In the genomic region with DNA sequence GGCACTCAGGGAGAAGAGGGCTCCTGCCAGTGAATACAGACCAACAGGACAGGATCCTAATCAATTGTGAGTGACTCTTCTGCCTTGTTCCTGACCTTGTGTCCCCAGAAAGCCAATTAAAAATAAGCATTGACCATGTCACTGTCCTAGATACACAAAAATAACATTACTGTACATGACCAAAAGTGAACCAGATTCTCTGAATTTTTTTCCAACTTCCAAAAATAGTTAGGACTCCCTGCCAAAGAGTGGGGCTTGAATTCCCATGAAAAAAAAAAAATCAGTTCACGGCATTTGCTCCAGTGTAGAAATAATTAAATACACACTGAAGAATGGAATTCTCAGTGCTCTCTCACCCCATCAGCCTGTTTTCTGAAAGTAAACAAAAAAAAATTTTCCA, we compare ENCODE assay signal across 22 cellular contexts.
DNase-seq lines count a peak whose midpoint lies in the region; ATAC-seq and TF ChIP-seq lines count a peak whose summit lies in the region.
"Had no signal": no experiment of that assay in that cellular context is flagged by ENCODE, and none has a peak within 500 bp of the region (broad histone marks: within the 10 kb centered on the region; RNA-seq: fewer than 3 reads in every experiment).

No MANE protein-coding gene starts in this region.

- H3K36me3 Mint-ChIP-seq in HFFc6 (ENCODE audit: low read depth): no peaks in the 10 kb centered on the region
- no peaks in the 10 kb centered on the region for H3K36me3 Mint-ChIP-seq in CD4-positive, alpha-beta T cell (ENCODE audit: low read depth)
- peaks cover 0 to 3% (median 0%) of the 10 kb centered on the region in 3 donors for H3K36me3 Mint-ChIP-seq in immature natural killer cell
- H3K36me3 Mint-ChIP-seq in progenitor cell of endocrine pancreas (ENCODE audit: insufficient read depth): no peaks in the 10 kb centered on the region
- H3K36me3 Mint-ChIP-seq: CD4-positive, CD25-positive, alpha-beta regulatory T cell; IgD-negative memory B cell had no signal

- TF ChIP-seq CTCF in heart right ventricle (IDR thresholded peaks at IDR 0.05): no peak
- no peak for TF ChIP-seq CTCF in left ventricle myocardium inferior (IDR thresholded peaks at IDR 0.05; ENCODE audit: borderline replicate concordance)
- TF ChIP-seq CTCF in HFFc6 (IDR thresholded peaks at IDR 0.05): no peak
- no peak for TF ChIP-seq CTCF in upper lobe of right lung (IDR thresholded peaks at IDR 0.05)
- no peak for TF ChIP-seq CTCF in CD4-positive, alpha-beta T cell (IDR thresholded peaks at IDR 0.05)
- TF ChIP-seq CTCF in progenitor cell of endocrine pancreas (IDR thresholded peaks at IDR 0.05; ENCODE audit: unreplicated experiment): no peak

- H3K4me3 ChIP-seq in heart right ventricle: no peak overlapping the region
- H3K4me3 ChIP-seq in left ventricle myocardium inferior: no peak overlapping the region
- H3K4me3 ChIP-seq in upper lobe of right lung: no peak overlapping the region

- no peaks in the 10 kb centered on the region; the same call in 1 of the 2 replicates for H3K9me3 Mint-ChIP-seq in HFFc6
- peaks cover 3% of the 10 kb centered on the region for H3K9me3 Mint-ChIP-seq in CD4-positive, alpha-beta T cell
- peaks cover 0 to 3% (median 0%) of the 10 kb centered on the region in 6 donors for H3K9me3 Mint-ChIP-seq in immature natural killer cell
- peaks cover 7% of the 10 kb centered on the region for H3K9me3 Mint-ChIP-seq in progenitor cell of endocrine pancreas (ENCODE audit: low read depth)

- no peak for DNase-seq in heart right ventricle
- no peak for DNase-seq in left ventricle myocardium inferior
- DNase-seq in HFFc6: peak; percentile 1
- DNase-seq in left lobe of liver (ENCODE audit: low spot score): no peak
- no peak for DNase-seq in upper lobe of right lung
- no peak for DNase-seq in CD4-positive, alpha-beta T cell
- no peak for DNase-seq in immature natural killer cell
- no peak for DNase-seq in progenitor cell of endocrine pancreas (ENCODE audit: low spot score, unreplicated experiment)
- DNase-seq: 8988T; CD4-positive, CD25-positive, alpha-beta regulatory T cell; COR-L47; DMS 273 treated with DMSO at 0.1 percent for 48 hours; DMS79 treated with DMSO at 0.1 percent for 48 hours; H7; NCI-H1105; NCI-H146; NCI-H2029; NCI-H2227 treated with DMSO at 0.1 percent for 48 hours; NCI-H524 treated with DMSO at 0.1 percent for 48 hours; NCI-H82 had no signal

- H3K27me3 ChIP-seq in heart right ventricle: no peaks in the 10 kb centered on the region
- no peaks in the 10 kb centered on the region for H3K27me3 ChIP-seq in left ventricle myocardium inferior (ENCODE audit: low read depth)
- H3K27me3 ChIP-seq in upper lobe of right lung: no peaks in the 10 kb centered on the region
- H3K27me3 ChIP-seq in CD4-positive, alpha-beta T cell (ENCODE audit: control insufficient read depth, insufficient read depth, low read length): no peaks in the 10 kb centered on the region

- CTCF ChIA-PET in CD4-positive, alpha-beta T cell (lab: Charles Lee): no interaction called here

- no peak overlapping the region for H3K27ac Mint-ChIP-seq in HFFc6
- no peak overlapping the region for H3K27ac Mint-ChIP-seq in CD4-positive, alpha-beta T cell
- no peak overlapping the region for H3K27ac Mint-ChIP-seq in immature natural killer cell
- no peak overlapping the region for H3K27ac Mint-ChIP-seq in progenitor cell of endocrine pancreas
- H3K27ac Mint-ChIP-seq: B cell; CD4-positive, CD25-positive, alpha-beta regulatory T cell had no signal

- H3K27ac ChIP-seq in heart right ventricle (no peak overlapping the region), left ventricle myocardium inferior (replicated peaks) (no peak overlapping the region), upper lobe of right lung (no peak overlapping the region)
- H3K27ac ChIP-seq in CD4-positive, alpha-beta T cell (ENCODE audit: low read depth, low read length): no peak overlapping the region

- H3K36me3 ChIP-seq in heart right ventricle: no peaks in the 10 kb centered on the region
- H3K36me3 ChIP-seq in left ventricle myocardium inferior: no peaks in the 10 kb centered on the region
- H3K36me3 ChIP-seq in upper lobe of right lung: no peaks in the 10 kb centered on the region

- 67 to 88% methylated on average over 1 of the region's 1 CpG for WGBS in heart right ventricle, 2 donors

- POLR2A ChIA-PET in CD4-positive, alpha-beta T cell (lab: Charles Lee): no interaction called here

- H3K4me1 Mint-ChIP-seq in HFFc6 (ENCODE audit: low read depth): peaks cover 2% of the 10 kb centered on the region
- H3K4me1 Mint-ChIP-seq in CD4-positive, alpha-beta T cell (ENCODE audit: low read depth): no peaks in the 10 kb centered on the region
- no peaks in the 10 kb centered on the region for H3K4me1 Mint-ChIP-seq in immature natural killer cell
- no peaks in the 10 kb centered on the region for H3K4me1 Mint-ChIP-seq in progenitor cell of endocrine pancreas (ENCODE audit: low read depth)

- H3K9me3 ChIP-seq in heart right ventricle (peaks cover 0 to 10% (median 0%) of the 10 kb centered on the region in 11 donors), left ventricle myocardium inferior (replicated peaks) (peaks cover 7% of the 10 kb centered on the region), upper lobe of right lung (peaks cover 5% of the 10 kb centered on the region)
- no peaks in the 10 kb centered on the region for H3K9me3 ChIP-seq in CD4-positive, alpha-beta T cell (ENCODE audit: control insufficient read depth, low read length)

- H3K4me1 ChIP-seq in heart right ventricle (no peaks in the 10 kb centered on the region), left ventricle myocardium inferior (no peaks in the 10 kb centered on the region), upper lobe of right lung (no peaks in the 10 kb centered on the region)

- ATAC-seq in heart right ventricle (peak in 7 of 8 donors; percentile 38 to 72 (median 54)), left lobe of liver (peak; percentile 32), upper lobe of right lung (peak; percentile 30)
- ATAC-seq in CD4-positive, alpha-beta T cell (ENCODE audit: poor library complexity): no peak

- intact Hi-C loops in heart right ventricle (cut with DNase I) (no loop called here), left ventricle myocardium inferior (cut with micrococcal nuclease) (no loop called here), upper lobe of right lung (cut with DNase I) (no loop called here)
- intact Hi-C loops in CD4-positive, alpha-beta T cell (cut with DNase I, micrococcal nuclease): no loop called here

- H3K4me3 Mint-ChIP-seq in HFFc6 (no peak overlapping the region), immature natural killer cell (no peak overlapping the region), progenitor cell of endocrine pancreas (ENCODE audit: low read depth) (no peak overlapping the region)
- H3K4me3 Mint-ChIP-seq in CD4-positive, alpha-beta T cell: no peak overlapping the region
- H3K4me3 Mint-ChIP-seq: B cell; CD4-positive, CD25-positive, alpha-beta regulatory T cell; IgD-negative memory B cell had no signal

- H3K27me3 Mint-ChIP-seq in HFFc6 (ENCODE audit: insufficient read depth): no peaks in the 10 kb centered on the region; the same call in 1 of the 2 replicates
- H3K27me3 Mint-ChIP-seq in CD4-positive, alpha-beta T cell: no peaks in the 10 kb centered on the region
- H3K27me3 Mint-ChIP-seq in immature natural killer cell (ENCODE audit: low read depth in 3 of 3): peaks cover 0 to 3% (median 2%) of the 10 kb centered on the region in 3 donors
- H3K27me3 Mint-ChIP-seq in progenitor cell of endocrine pancreas: peaks cover 3% of the 10 kb centered on the region
- H3K27me3 Mint-ChIP-seq: B cell; CD4-positive, CD25-positive, alpha-beta regulatory T cell; IgD-negative memory B cell had no signal
